ENCODE assay signal across 13 cellular contexts in the genomic region with DNA sequence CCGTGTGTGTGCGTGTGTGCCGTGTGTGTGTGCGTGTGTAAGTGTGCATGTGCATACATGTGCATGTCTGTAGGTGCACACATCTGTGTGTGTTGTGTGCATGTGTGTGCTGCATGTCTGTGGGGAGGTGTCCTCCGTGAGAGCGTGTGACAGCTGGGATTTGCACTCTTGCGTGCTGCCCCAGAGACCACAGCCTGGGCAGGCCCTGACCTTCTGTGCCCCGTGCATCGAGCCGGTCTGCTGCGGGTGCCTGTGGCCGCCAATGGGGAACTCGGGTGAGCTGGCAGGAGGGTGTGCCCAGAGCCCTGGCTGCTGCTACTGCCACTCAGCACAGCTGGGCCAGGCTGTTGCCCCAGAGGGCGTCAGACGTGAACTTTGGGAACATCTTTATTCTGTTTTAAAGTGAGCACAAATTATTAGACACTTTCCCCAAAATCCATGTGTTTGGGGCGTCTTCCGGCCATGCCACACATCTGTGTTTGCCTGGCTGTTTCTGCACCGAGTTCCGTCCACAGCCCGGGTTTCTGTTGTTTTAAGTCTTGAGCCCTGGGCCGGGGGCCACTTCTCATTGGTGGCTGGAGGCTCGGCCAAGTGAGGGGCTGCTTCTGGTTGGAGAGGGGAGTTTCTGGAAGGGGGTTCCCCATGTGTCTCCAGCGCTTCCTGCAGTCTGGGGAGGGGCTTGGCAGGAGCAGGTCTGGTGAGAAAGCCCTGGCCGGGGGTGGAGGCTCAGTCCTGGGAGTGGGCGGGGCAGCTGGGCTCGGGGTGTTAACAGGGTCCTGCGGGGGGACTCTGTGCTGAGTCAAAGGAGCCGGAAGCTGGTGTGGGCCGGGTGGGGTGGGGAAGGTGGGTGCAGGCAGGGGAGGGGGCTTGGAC. TPM values are rescaled to one million over a fixed set of nuclear protein-coding genes. Genes with fewer than 3 reads are reported as not detected.
DNase-seq lines count a peak whose midpoint lies in the region; ATAC-seq, FAIRE-seq and TF ChIP-seq lines count a peak whose summit lies in the region.
"Had no signal": no experiment of that assay in that cellular context is flagged by ENCODE, and none has a peak within 500 bp of the region (broad histone marks: within the 10 kb centered on the region; RNA-seq: fewer than 3 reads in every experiment).

No MANE protein-coding gene starts in this region.

- H3K36me3 ChIP-seq in endodermal cell (ENCODE audit: control insufficient read depth, insufficient read depth, low read length) (peaks cover 4% of the 10 kb centered on the region), left lung (peaks cover 0 to 15% of the 10 kb centered on the region in 2 donors), tibial nerve (peaks cover 0 to 17% (median 0%) of the 10 kb centered on the region in 3 donors)

- TF ChIP-seq RAD21 in A549 (conservative IDR thresholded peaks at IDR 0.05 in 1 of 2, IDR thresholded peaks at IDR 0.05 in 1 of 2), result no peak

- no peak overlapping the region for H3K4me3 Mint-ChIP-seq in endodermal cell
- H3K4me3 Mint-ChIP-seq: CD4-positive, alpha-beta memory T cell; stimulated activated naive CD8-positive, alpha-beta T cell treated with anti-CD3 and anti-CD28 coated beads, Interleukin-15, Interleukin-2, amounts not matched to agents 100 ng/mL and 50 ng/mL, for 24 hours had no signal

- TF ChIP-seq CTCF in A549 (IDR thresholded peaks at IDR 0.05) (no peak), endodermal cell (conservative IDR thresholded peaks at IDR 0.05) (no peak), left lung (IDR thresholded peaks at IDR 0.05) (no peak), tibial nerve (IDR thresholded peaks at IDR 0.05) (no peak), omental fat pad (IDR thresholded peaks at IDR 0.05) (no peak)

- TF ChIP-seq EP300 in A549 (IDR thresholded peaks at IDR 0.05) (no peak), tibial nerve (IDR thresholded peaks at IDR 0.05) (no peak)

- no peak overlapping the region for H3K27ac Mint-ChIP-seq in endodermal cell
- H3K27ac Mint-ChIP-seq: stimulated activated naive CD8-positive, alpha-beta T cell treated with anti-CD3 and anti-CD28 coated beads, Interleukin-15, Interleukin-2, amounts not matched to agents 100 ng/mL and 50 ng/mL, for 24 hours had no signal

- H3K4me1 Mint-ChIP-seq in endodermal cell, result peaks cover 7% of the 10 kb centered on the region

- H3K9me3 Mint-ChIP-seq in endodermal cell, result no peaks in the 10 kb centered on the region
- H3K9me3 Mint-ChIP-seq: stimulated activated naive CD8-positive, alpha-beta T cell treated with anti-CD3 and anti-CD28 coated beads, Interleukin-15, Interleukin-2, amounts not matched to agents 100 ng/mL and 50 ng/mL, for 24 hours had no signal

- H3K4me2 ChIP-seq in A549, result no peak overlapping the region

- DNase-seq in A549 (ENCODE audit: low read depth in 1 of 2, low spot score in 1 of 2) (no peak), HCEC 1CT (peak; percentile 50), endodermal cell (peak; percentile 88), left lung (peak in 1 of 2 donors; percentile 78), tibial nerve (ENCODE audit: low spot score in 2 of 2) (no peak), omental fat pad (ENCODE audit: low spot score) (no peak)
- no peak for DNase-seq in stimulated activated CD4-positive, alpha-beta T cell treated with anti-CD3 and anti-CD28 coated beads, Interleukin-12 subunit alpha, Interleukin-12 subunit beta, amount 100 ng/mL, for 4 hours
- DNase-seq: activated CD4-positive, alpha-beta T cell treated with anti-CD3 and anti-CD28 coated beads for 48 hours; CD4-positive, alpha-beta memory T cell; SIG-M5 had no signal

- POLR2A ChIA-PET in A549 (lab: Yijun Ruan, JAX), result interaction anchor here (0.5 kb wide), 1 partner anchor 102 kb away, joined by 4 read pairs; no protein-coding TSS in a partner anchor

- CTCF ChIA-PET in A549 (lab: Yijun Ruan, JAX), result interaction anchor here (0.5 to 6.3 kb wide), 3 partner anchors 23 to 104 kb away, joined by 3 to 31 read pairs (median 4); no protein-coding TSS in a partner anchor

- 0 out of 2 replicates have a peak, but pooled peaks have one; percentile 0 for TF ChIP-seq POLR2A in A549 (IDR thresholded peaks at IDR 0.05; ENCODE audit: low read length)
- TF ChIP-seq POLR2A in tibial nerve (IDR thresholded peaks at IDR 0.05), result no peak

- no peak overlapping the region for H3K4me3 ChIP-seq in A549
- no peak overlapping the region for H3K4me3 ChIP-seq in endodermal cell (ENCODE audit: low read length)
- no peak overlapping the region for H3K4me3 ChIP-seq in left lung
- H3K4me3 ChIP-seq in tibial nerve, result no peak overlapping the region

- WGBS in A549 (ENCODE audit: missing lambda C conversion rate), result 82% methylated on average over 24 of the region's 29 CpGs
- 76 to 78% methylated on average over 10 to 29 of the region's 29 CpGs for WGBS in endodermal cell (ENCODE audit: insufficient coverage in 1 of 2, insufficient read length in 1 of 2), 2 experiments
- 21 to 43% methylated on average over 25 to 29 of the region's 29 CpGs for WGBS in tibial nerve, 2 donors

- H3K9me3 ChIP-seq in A549, result no peaks in the 10 kb centered on the region
- H3K9me3 ChIP-seq in endodermal cell (ENCODE audit: control insufficient read depth, low read length), result no peaks in the 10 kb centered on the region
- H3K9me3 ChIP-seq in left lung, result no peaks in the 10 kb centered on the region
- no peaks in the 10 kb centered on the region for H3K9me3 ChIP-seq in tibial nerve

- peaks cover 2% of the 10 kb centered on the region for H3K36me3 Mint-ChIP-seq in endodermal cell (ENCODE audit: low read depth)
- H3K36me3 Mint-ChIP-seq: CD4-positive, alpha-beta memory T cell had no signal

- H3K27me3 Mint-ChIP-seq in endodermal cell (ENCODE audit: insufficient read depth), result no peaks in the 10 kb centered on the region
- H3K27me3 Mint-ChIP-seq: stimulated activated naive CD8-positive, alpha-beta T cell treated with anti-CD3 and anti-CD28 coated beads, Interleukin-15, Interleukin-2, amounts not matched to agents 100 ng/mL and 50 ng/mL, for 24 hours had no signal

- H3K27me3 ChIP-seq in endodermal cell (ENCODE audit: control insufficient read depth, insufficient read depth, low read length, poor library complexity, severe bottlenecking) (no peaks in the 10 kb centered on the region), left lung (no peaks in the 10 kb centered on the region), tibial nerve (no peaks in the 10 kb centered on the region)

- no peak for FAIRE-seq in A549 (lab: Jason Lieb, UNC)

- H3K4me1 ChIP-seq in A549 (no peaks in the 10 kb centered on the region), endodermal cell (ENCODE audit: control insufficient read depth, insufficient read depth, low read length) (no peaks in the 10 kb centered on the region), left lung (peaks cover 0 to 7% of the 10 kb centered on the region in 2 donors), tibial nerve (peaks cover 0 to 11% (median 3%) of the 10 kb centered on the region in 4 donors)

- intact Hi-C loops in left lung (cut with DNase I), result no loop called here

- H3K9ac ChIP-seq in endodermal cell (ENCODE audit: extremely low read depth, low read length, poor library complexity, severe bottlenecking), result no peak overlapping the region

- no peak overlapping the region for H3K27ac ChIP-seq in A549
- H3K27ac ChIP-seq in endodermal cell (ENCODE audit: low read depth, low read length), result no peak overlapping the region
- H3K27ac ChIP-seq in left lung, result no peak overlapping the region
- no peak overlapping the region for H3K27ac ChIP-seq in tibial nerve

- ATAC-seq in A549 (no peak), left lung (peak; percentile 53), HG02970 (IDR thresholded peaks at IDR 0.05; ENCODE audit: low FRiP score, unreplicated experiment) (no peak), omental fat pad (ENCODE audit: low FRiP score) (no peak)

TF ChIP-seq in A549, 52 proteins besides CTCF, POLR2A, EP300 and RAD21 (continues in another document):
- TF ChIP-seq NR3C1 (IDR thresholded peaks at IDR 0.05), result no peak
- no peak for TF ChIP-seq SREBF2 (IDR thresholded peaks at IDR 0.05)
- TF ChIP-seq CBX8 (IDR thresholded peaks at IDR 0.05), result no peak
- TF ChIP-seq, protein P1, sequence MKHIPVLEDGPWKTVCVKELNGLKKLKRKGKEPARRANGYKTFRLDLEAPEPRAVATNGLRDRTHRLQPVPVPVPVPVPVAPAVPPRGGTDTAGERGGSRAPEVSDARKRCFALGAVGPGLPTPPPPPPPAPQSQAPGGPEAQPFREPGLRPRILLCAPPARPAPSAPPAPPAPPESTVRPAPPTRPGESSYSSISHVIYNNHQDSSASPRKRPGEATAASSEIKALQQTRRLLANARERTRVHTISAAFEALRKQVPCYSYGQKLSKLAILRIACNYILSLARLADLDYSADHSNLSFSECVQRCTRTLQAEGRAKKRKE (CRISPR knock-in tag; IDR thresholded peaks at IDR 0.05; ENCODE audit: low read depth), result no peak
- TF ChIP-seq MAZ (IDR thresholded peaks at IDR 0.05; ENCODE audit: borderline replicate concordance, low read depth, low read length), result no peak
- TF ChIP-seq HOXB13 (CRISPR knock-in tag; IDR thresholded peaks at IDR 0.05; ENCODE audit: low read depth), result no peak
- no peak for TF ChIP-seq RCOR1 (IDR thresholded peaks at IDR 0.05; ENCODE audit: low read depth, low read length)
- no peak for TF ChIP-seq CHD2 (IDR thresholded peaks at IDR 0.05; ENCODE audit: low read length, partially characterized antibody)
- no peak for TF ChIP-seq HOXA7 (CRISPR knock-in tag; IDR thresholded peaks at IDR 0.05)

RNA-seq across cellular contexts. Expression of a gene that starts 7.6 kb away (rescaled TPM):
- polyA plus RNA-seq in A549 (2011; rRNA removed), result 3.9 and 4.5 TPM in 2 replicates
- polyA plus RNA-seq in A549 (2012; cell fraction: cytosol; rRNA removed), result 8.7 and 12.5 TPM in 2 replicates
- polyA plus RNA-seq in A549 (2012; cell fraction: nucleus; rRNA removed), result 59.0 and 71.9 TPM in 2 replicates
- 13.1 to 14.3 TPM (median 13.5 TPM) in 3 replicates for polyA plus RNA-seq in A549 (2017; fragmentation: RNase III; extraction: RNeasy Plus Mini Kit Qiagen cat#74134 plus additional on column Dnase treatment)
- 3.8 and 4.3 TPM in 2 replicates for polyA minus RNA-seq in A549 (2011; rRNA and poly(A)+ RNA removed)
- total RNA-seq in endodermal cell, result 10 to 100 TPM; 38.9 to 43.1 TPM
- 13.9 TPM for polyA plus RNA-seq in endodermal cell (2013, experiment 1 of 2)
- polyA plus RNA-seq in endodermal cell (2013, experiment 2 of 2), result 15.1 TPM
- 10 to 100 TPM; 35.1 to 42.3 TPM for total RNA-seq in left lung
- 10 to 100 TPM; 10.1 to 36.3 (median 13.0) TPM for total RNA-seq in tibial nerve
- total RNA-seq in omental fat pad, result 10 to 100 TPM in 3 of 4 donors, 1 to 10 TPM in 1; 5.5 to 29.3 (median 13.0) TPM

RNA-seq across cellular contexts. Expression of a gene that starts 52.0 kb away (rescaled TPM):
- 0.01 TPM in 2 replicates for polyA plus RNA-seq in A549 (2011; rRNA removed)
- 0.03 TPM in 1 of 2 replicates, not detected in the other for polyA plus RNA-seq in A549 (2012; cell fraction: cytosol; rRNA removed)
- 0.06 and 0.11 TPM in 2 replicates for polyA plus RNA-seq in A549 (2012; cell fraction: nucleus; rRNA removed)
- 0.01 TPM in 2 of 3 replicates, not detected in the other for polyA plus RNA-seq in A549 (2017; fragmentation: RNase III; extraction: RNeasy Plus Mini Kit Qiagen cat#74134 plus additional on column Dnase treatment)
- polyA minus RNA-seq in A549 (2011; rRNA and poly(A)+ RNA removed), result 0.17 TPM in 1 of 2 replicates, not detected in the other
- not detected for total RNA-seq in endodermal cell
- 0.04 TPM for polyA plus RNA-seq in endodermal cell (2013, experiment 1 of 2)
- not detected for polyA plus RNA-seq in endodermal cell (2013, experiment 2 of 2)
- under 1 TPM; 0.76 to 0.93 TPM for total RNA-seq in left lung
- 1 to 10 TPM in 1 of 4 donors, not detected in 3; 2.4 TPM for total RNA-seq in tibial nerve
- under 1 TPM in 3 of 4 donors, not detected in 1; under 0.01 to 0.37 (median 0.16) TPM for total RNA-seq in omental fat pad
- total RNA-seq: CD4-positive, alpha-beta memory T cell; H4 had no signal

Comparison
In these comparisons a context has a peak if more than half of its experiments do, and no peak if none do; other contexts are left out.
1. DNase-seq: peak in HCEC 1CT (single experiment) and endodermal cell (single experiment); none in A549 (0 of 2), stimulated activated CD4-positive, alpha-beta T cell treated with anti-CD3 and anti-CD28 coated beads, Interleukin-12 subunit alpha, Interleukin-12 subunit beta, amount 100 ng/mL, for 4 hours (single experiment), tibial nerve (0 of 2) and omental fat pad (single experiment).